Comparison of ENCODE assay signal across 11 cellular contexts in genomic region chr9:135770203-135770535, GRCh38.
"Had no signal": no experiment of that assay in that cellular context is flagged by ENCODE, and none has a peak within 500 bp of the region (broad histone marks: within the 10 kb centered on the region; RNA-seq: fewer than 3 reads in every experiment).

No MANE protein-coding gene starts in this region.

- H3K4me3 Mint-ChIP-seq: naive thymus-derived CD4-positive, alpha-beta T cell had no signal

- DNase-seq: activated naive CD4-positive, alpha-beta T cell treated with anti-CD3 and anti-CD28 coated beads, Interleukin-2, amount 50 U/mL, for 16 hours; amniotic stem cell; body of pancreas; central memory CD4-positive, alpha-beta T cell; effector CD8-positive, alpha-beta T cell; heart left ventricle; mammary epithelial cell; naive thymus-derived CD4-positive, alpha-beta T cell; nucleus accumbens; stimulated activated naive B cell treated with anti-CD40 and anti-IgM and Interleukin-4, amounts not matched to agents 10 μg/mL and 1 μg/mL and 100 μg/mL, for 72 hours; T1000 had no signal

- ATAC-seq: body of pancreas; heart left ventricle; naive thymus-derived CD4-positive, alpha-beta T cell; stimulated activated naive B cell treated with anti-CD40 and anti-IgM and Interleukin-4, amounts not matched to agents 10 μg/mL and 1 μg/mL and 100 μg/mL, for 72 hours had no signal

- H3K4me1 Mint-ChIP-seq: naive thymus-derived CD4-positive, alpha-beta T cell; stimulated activated naive B cell treated with anti-CD40 and anti-IgM and Interleukin-4, amounts not matched to agents 10 μg/mL and 1 μg/mL and 100 μg/mL, for 72 hours had no signal

- H3K36me3 Mint-ChIP-seq: naive thymus-derived CD4-positive, alpha-beta T cell; stimulated activated naive B cell treated with anti-CD40 and anti-IgM and Interleukin-4, amounts not matched to agents 10 μg/mL and 1 μg/mL and 100 μg/mL, for 72 hours had no signal

- H3K27me3 Mint-ChIP-seq: naive thymus-derived CD4-positive, alpha-beta T cell had no signal

- H3K27ac Mint-ChIP-seq: naive thymus-derived CD4-positive, alpha-beta T cell; stimulated activated naive B cell treated with anti-CD40 and anti-IgM and Interleukin-4, amounts not matched to agents 10 μg/mL and 1 μg/mL and 100 μg/mL, for 72 hours had no signal
